Comparison of ENCODE assay signal across 7 cellular contexts in the genomic region with DNA sequence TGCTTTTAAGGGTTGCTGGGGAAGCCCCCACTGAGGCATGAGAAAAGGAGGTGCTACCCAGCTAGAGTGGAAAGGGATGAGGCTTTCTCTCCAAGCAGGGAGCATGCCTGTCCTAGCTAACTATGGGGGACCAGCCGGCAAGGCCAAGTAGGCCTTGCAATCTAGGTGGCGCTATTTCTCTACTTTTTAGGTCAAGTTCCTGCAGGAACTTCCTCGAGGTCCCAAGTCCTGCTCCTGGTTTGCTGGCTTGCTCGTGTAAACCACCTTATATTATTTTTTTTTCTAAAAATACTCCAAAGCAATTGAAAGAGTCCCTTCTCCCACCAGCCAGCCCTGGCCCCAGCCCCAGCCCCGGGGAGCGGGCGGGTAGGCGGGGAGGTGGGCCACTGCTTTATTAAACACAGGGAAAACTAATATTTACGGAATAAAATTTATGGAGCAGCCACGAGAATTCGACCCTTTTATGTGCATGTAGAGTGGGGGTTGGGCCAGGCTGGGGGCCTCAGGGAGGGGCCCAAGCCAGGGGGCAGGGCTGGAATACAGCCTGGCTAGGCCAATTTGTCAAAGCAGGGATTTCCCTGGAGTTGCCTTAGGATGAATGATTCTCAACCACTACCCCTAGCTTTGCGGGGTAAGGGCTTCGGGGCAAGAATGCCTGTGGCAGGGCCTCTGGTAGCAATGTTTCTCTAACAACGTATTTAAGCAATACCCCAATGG. TPM values are rescaled to one million over a fixed set of nuclear protein-coding genes. Genes with fewer than 3 reads are reported as not detected.
DNase-seq lines count a peak whose midpoint lies in the region; ATAC-seq and TF ChIP-seq lines count a peak whose summit lies in the region.

No MANE protein-coding gene starts in this region.

- no peak overlapping the region for H4K91ac ChIP-seq in neuronal stem cell (ENCODE audit: low read depth, low read length, poor library complexity)

- H3K36me3 ChIP-seq in HUES6 (ENCODE audit: control insufficient read depth, insufficient read depth, low read length) (peaks cover 13% of the 10 kb centered on the region), neuronal stem cell (replicated peaks in 1 of 2; ENCODE audit: control insufficient read depth in 2 of 2, insufficient read depth in 2 of 2, low read length in 2 of 2) (peaks cover 4 to 33% of the 10 kb centered on the region in 2 donors)

- H3K14ac ChIP-seq in neuronal stem cell (ENCODE audit: low read length) = no peak overlapping the region

- DNase-seq in ELR (ENCODE audit: low read depth) (peak; percentile 82), OCI-M1 (lab: John Stamatoyannopoulos, UW) (peak; percentile 79), epithelial cell of esophagus (ENCODE audit: low read depth) (peak; percentile 68), neuronal stem cell (ENCODE audit: low spot score) (peak; percentile 49)

- no peak overlapping the region for H2BK12ac ChIP-seq in neuronal stem cell (ENCODE audit: low read length)

- H2AK5ac ChIP-seq in neuronal stem cell (ENCODE audit: low read depth, low read length) = no peak overlapping the region

- H3K79me1 ChIP-seq in neuronal stem cell (ENCODE audit: low read depth, low read length) = no peaks in the 10 kb centered on the region

- TF ChIP-seq CTCF in epithelial cell of esophagus (IDR thresholded peaks at IDR 0.05; ENCODE audit: insufficient read depth, low read depth, low read length, missing control alignments) = peak; percentile 52

- no peak overlapping the region for H2BK5ac ChIP-seq in neuronal stem cell (ENCODE audit: low read length)

- no peak overlapping the region for H3K23ac ChIP-seq in neuronal stem cell (ENCODE audit: low read depth, low read length, poor library complexity)

- H3K18ac ChIP-seq in neuronal stem cell (ENCODE audit: low read length) = no peak overlapping the region

- no peak overlapping the region for H3K4ac ChIP-seq in neuronal stem cell (ENCODE audit: low read length)

- no peak overlapping the region for H4K8ac ChIP-seq in neuronal stem cell (ENCODE audit: low read depth, low read length)

- H2BK15ac ChIP-seq in neuronal stem cell (ENCODE audit: low read length) = no peak overlapping the region

- H3K27me3 ChIP-seq in HUES6 (ENCODE audit: control insufficient read depth, insufficient read depth, low read length) (no peaks in the 10 kb centered on the region), neuronal stem cell (ENCODE audit: control insufficient read depth in 3 of 3, insufficient read depth in 3 of 3, low read depth in 1 of 3, low read length in 3 of 3) (no peaks in the 10 kb centered on the region)

- no CpG with 5 or more reads among the region's 14 CpGs for WGBS in neuronal stem cell (ENCODE audit: extremely low coverage in 2 of 2, insufficient read length in 2 of 2, insufficient replicate concordance in 1 of 2), 2 donors

- no peak overlapping the region for H3K4me2 ChIP-seq in neuronal stem cell (ENCODE audit: insufficient read depth, low read length, poor library complexity, severe bottlenecking)

- no peak overlapping the region for H2AFZ ChIP-seq in neuronal stem cell (ENCODE audit: low read length)

- H3K9ac ChIP-seq in HUES6 (ENCODE audit: low read length) (no peak overlapping the region), neuronal stem cell (ENCODE audit: low read depth, low read length, poor library complexity) (no peak overlapping the region)

- H2BK120ac ChIP-seq in neuronal stem cell (ENCODE audit: low read depth, low read length) = no peak overlapping the region

- H3K9me3 ChIP-seq in HUES6 (ENCODE audit: control insufficient read depth, insufficient read depth, low read depth, low read length) = no peaks in the 10 kb centered on the region
- no peaks in the 10 kb centered on the region for H3K9me3 ChIP-seq in neuronal stem cell (replicated peaks in 1 of 2; ENCODE audit: control insufficient read depth in 2 of 2, insufficient read depth in 1 of 2, low read depth in 1 of 2, low read length in 2 of 2)

- no peak overlapping the region for H3K4me3 ChIP-seq in HUES6 (ENCODE audit: low read depth, low read length)
- H3K4me3 ChIP-seq in epithelial cell of esophagus (ENCODE audit: low read length) = no peak overlapping the region
- H3K4me3 ChIP-seq in neuronal stem cell (ENCODE audit: low read length in 2 of 2) = no peak overlapping the region

- H3K4me1 ChIP-seq in HUES6 (ENCODE audit: control insufficient read depth, insufficient read depth, low read length) = peaks cover 7% of the 10 kb centered on the region
- H3K4me1 ChIP-seq in neuronal stem cell (ENCODE audit: control insufficient read depth in 2 of 2, insufficient read depth in 1 of 2, low read depth in 1 of 2, low read length in 2 of 2) = peaks cover 0 to 3% of the 10 kb centered on the region in 2 donors

- ATAC-seq in GM19324 (IDR thresholded peaks at IDR 0.05; ENCODE audit: low FRiP score, unreplicated experiment) (no peak), HG03159 (IDR thresholded peaks at IDR 0.05; ENCODE audit: unreplicated experiment) (no peak)

- peak overlapping the region; percentile 44; the same call in 1 of the 2 replicates for H3K27ac ChIP-seq in HUES6 (ENCODE audit: low read depth, low read length)
- no peak overlapping the region for H3K27ac ChIP-seq in neuronal stem cell (replicated peaks; ENCODE audit: low read length)

RNA-seq across cellular contexts. Expression of a gene that starts 12.8 kb away (rescaled TPM):
- not detected for polyA plus RNA-seq in neuronal stem cell (2013, experiment 1 of 2)
- not detected for polyA plus RNA-seq in neuronal stem cell (2013, experiment 2 of 2)

RNA-seq across cellular contexts. Expression of a gene that starts 32.3 kb away (rescaled TPM):
- polyA plus RNA-seq in neuronal stem cell (2013, experiment 1 of 2) = 0.26 TPM
- polyA plus RNA-seq in neuronal stem cell (2013, experiment 2 of 2) = 0.26 TPM
